Comparison of ENCODE assay signal across 18 cellular contexts in the genomic region with DNA sequence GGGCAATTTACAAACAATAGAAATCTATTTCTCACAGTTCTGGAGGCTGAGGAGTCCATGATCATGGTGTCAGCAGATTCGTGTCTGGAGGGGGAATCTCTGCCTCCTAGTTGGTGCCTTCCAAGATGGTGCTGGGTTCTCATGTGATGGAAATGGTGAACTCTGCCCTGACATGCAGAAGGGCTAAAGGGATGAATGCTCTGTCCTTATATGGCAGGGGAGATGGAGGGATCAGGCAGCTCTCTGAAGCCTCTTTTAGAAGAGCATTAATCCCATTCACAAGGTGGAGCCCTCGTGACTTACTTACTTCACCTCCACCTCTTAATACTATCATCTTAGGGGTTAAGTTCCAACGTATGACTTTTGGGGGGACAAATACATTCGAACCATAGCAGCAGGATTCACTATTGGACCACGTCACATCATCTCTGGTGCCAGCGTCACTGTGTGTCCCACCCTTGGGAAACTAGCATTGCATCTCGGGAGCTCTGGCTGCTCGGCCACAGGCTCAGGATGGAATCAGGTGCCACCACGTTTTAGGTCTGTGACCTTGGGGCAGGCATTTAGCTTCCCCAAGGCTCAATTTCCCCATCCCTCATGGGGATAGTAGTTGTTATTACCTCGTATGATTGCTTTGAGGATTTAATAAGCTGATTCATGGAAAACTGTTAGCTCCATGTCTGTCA.
"Had no signal": no experiment of that assay in that cellular context is flagged by ENCODE, and none has a peak within 500 bp of the region (broad histone marks: within the 10 kb centered on the region; RNA-seq: fewer than 3 reads in every experiment).

No MANE protein-coding gene starts in this region.

- DNase-seq: dorsolateral prefrontal cortex; effector CD4-positive, alpha-beta T cell; foreskin keratinocyte; heart left ventricle; kidney; left lung; mesendoderm; natural killer cell; right cardiac atrium; spleen; stimulated activated CD4-positive, alpha-beta T cell treated with anti-CD3 and anti-CD28 coated beads, Interleukin-4, amount 100 ng/mL, for 4 hours; stimulated activated naive CD8-positive, alpha-beta T cell treated with anti-CD3 and anti-CD28 coated beads, Interleukin-15, Interleukin-2, amounts not matched to agents 100 U/mL and 50 U/mL, for 24 hours; substantia nigra; tibial artery had no signal

- ATAC-seq: esophagus mucosa; foreskin keratinocyte; gastroesophageal sphincter; heart left ventricle; left lung; natural killer cell; right cardiac atrium; stimulated activated memory B cell treated with anti-CD40 and anti-IgM and Interleukin-4, amounts not matched to agents 10 μg/mL and 1 μg/mL and 100 μg/mL, for 72 hours; stimulated activated naive CD8-positive, alpha-beta T cell treated with anti-CD3 and anti-CD28 coated beads, Interleukin-15, Interleukin-2, amounts not matched to agents 100 U/mL and 50 U/mL, for 24 hours had no signal

- FAIRE-seq: colon, kidney had no signal
